In the genomic region with DNA sequence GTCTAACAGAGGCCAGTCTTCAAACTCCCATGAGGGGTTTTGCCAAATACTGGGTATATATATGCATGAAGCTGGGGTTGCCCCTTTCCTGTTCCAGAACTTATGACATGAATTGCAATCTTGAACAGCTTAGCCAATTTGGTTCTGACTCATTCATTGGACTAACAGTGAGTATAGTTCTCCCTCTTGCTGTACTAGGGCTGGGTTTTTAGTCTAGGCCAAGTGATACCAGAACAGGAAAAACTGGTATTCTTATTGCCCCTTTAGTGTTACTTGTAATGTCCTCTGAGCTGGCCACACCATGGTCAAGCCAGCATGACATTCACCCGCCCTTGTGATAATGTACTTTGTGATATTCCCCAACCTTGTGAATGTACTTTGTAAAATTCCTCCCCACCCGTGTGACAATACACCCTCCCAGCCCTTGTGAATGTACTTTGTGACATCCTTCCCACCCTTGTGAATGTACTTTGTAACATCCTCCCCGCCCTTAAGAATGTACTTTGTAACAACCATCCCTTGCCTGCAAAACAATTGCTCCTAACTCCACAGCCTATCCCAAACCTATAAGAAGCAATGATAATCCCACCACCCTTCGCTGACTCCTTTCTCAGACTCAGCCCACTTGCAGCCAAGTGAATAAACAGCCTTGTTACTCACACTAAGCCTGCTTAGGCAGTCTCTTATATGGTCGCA, we compare ENCODE assay signal across 13 cellular contexts.
"Had no signal": no experiment of that assay in that cellular context is flagged by ENCODE, and none has a peak within 500 bp of the region (broad histone marks: within the 10 kb centered on the region; RNA-seq: fewer than 3 reads in every experiment).

No MANE protein-coding gene starts in this region.

- H3K27ac ChIP-seq: cardiac muscle cell, heart left ventricle, neural progenitor cell, stomach, testis had no signal

- H3K36me3 ChIP-seq: cardiac muscle cell, neural progenitor cell had no signal

- H3K9me3 ChIP-seq: testis had no signal

- H3K4me3 ChIP-seq: cardiac muscle cell, heart left ventricle, lung, neural progenitor cell, stomach, testis had no signal

- ATAC-seq: activated CD4-positive, CD25-positive, alpha-beta regulatory T cell treated with anti-CD3 and anti-CD28 coated beads, Interleukin-2, amount 50 U/mL, for 24 hours; activated T-helper 17 cell treated with anti-CD3 and anti-CD28 coated beads, Interleukin-2, amount 50 U/mL, for 72 hours; heart left ventricle; T-cell had no signal

- H3K27me3 ChIP-seq: cardiac muscle cell, heart left ventricle, neural progenitor cell, stomach, testis had no signal

- H3K36me3 Mint-ChIP-seq: activated naive CD4-positive, alpha-beta T cell treated with anti-CD3 and anti-CD28 coated beads, Interleukin-2, amount 10 ng/mL, durations not matched to agents 7 days and 5 days; neural progenitor cell had no signal

- H3K4me2 ChIP-seq: neural progenitor cell had no signal

- H3K4me1 Mint-ChIP-seq: activated naive CD4-positive, alpha-beta T cell treated with anti-CD3 and anti-CD28 coated beads, Interleukin-2, amount 10 ng/mL, durations not matched to agents 7 days and 5 days; activated T-helper 17 cell treated with anti-CD3 and anti-CD28 coated beads, Interleukin-2, amount 50 U/mL, for 72 hours; immature natural killer cell; neural progenitor cell; T-cell had no signal

- H3K27ac Mint-ChIP-seq: activated naive CD4-positive, alpha-beta T cell treated with anti-CD3 and anti-CD28 coated beads, Interleukin-2, amount 10 ng/mL, durations not matched to agents 7 days and 5 days; activated T-helper 17 cell treated with anti-CD3 and anti-CD28 coated beads, Interleukin-2, amount 50 U/mL, for 72 hours; immature natural killer cell; neural progenitor cell; T-cell had no signal

- H3K4me3 Mint-ChIP-seq: activated naive CD4-positive, alpha-beta T cell treated with anti-CD3 and anti-CD28 coated beads, Interleukin-2, amount 10 ng/mL, durations not matched to agents 7 days and 5 days; activated T-helper 17 cell treated with anti-CD3 and anti-CD28 coated beads, Interleukin-2, amount 50 U/mL, for 72 hours; immature natural killer cell; neural progenitor cell; T-cell had no signal

- H2AFZ ChIP-seq: neural progenitor cell had no signal

- H3K9me3 Mint-ChIP-seq: immature natural killer cell had no signal

- H3K9ac ChIP-seq: neural progenitor cell had no signal

- H3K4me1 ChIP-seq: heart left ventricle, neural progenitor cell, stomach, testis had no signal

- H3K27me3 Mint-ChIP-seq: activated naive CD4-positive, alpha-beta T cell treated with anti-CD3 and anti-CD28 coated beads, Interleukin-2, amount 10 ng/mL, durations not matched to agents 7 days and 5 days; activated T-helper 17 cell treated with anti-CD3 and anti-CD28 coated beads, Interleukin-2, amount 50 U/mL, for 72 hours; T-cell had no signal

- DNase-seq: activated naive CD4-positive, alpha-beta T cell treated with anti-CD3 and anti-CD28 coated beads, Interleukin-2, amount 10 ng/mL, durations not matched to agents 7 days and 5 days; heart left ventricle; immature natural killer cell; stimulated activated CD4-positive, alpha-beta T cell treated with anti-CD3 and anti-CD28 coated beads, Interleukin-1b, Interleukin-23, amount 100 ng/mL, for 48 hours; stomach; T-cell; T-helper 9 cell; testis had no signal
